In genomic region chr11:10309163-10310093, GRCh38 we compare ENCODE assay signal across 8 cellular contexts. TPM values are rescaled to one million over a fixed set of nuclear protein-coding genes. Genes with fewer than 3 reads are reported as not detected.
DNase-seq lines count a peak whose midpoint lies in the region; ATAC-seq, FAIRE-seq and TF ChIP-seq lines count a peak whose summit lies in the region.

No MANE protein-coding gene starts in this region.

- DNase-seq in cardiac muscle cell (ENCODE audit: low read depth in 1 of 2, low spot score in 1 of 2) (peak in 1 of 2 donors; percentile 91), cardiac septum (ENCODE audit: low spot score) (no peak), K562 (ENCODE audit: extremely low read depth in 1 of 4, low spot score in 3 of 4) (peak; percentile 41 to 49 (median 42)), left lung (peak; percentile 74 to 86), T-helper 17 cell (no peak), islet precursor cell (no peak)
- DNase-seq in activated naive CD4-positive, alpha-beta T cell treated with anti-CD3 and anti-CD28 coated beads, Interleukin-2, amount 50 U/mL, for 16 hours: no peak

- H3K27ac ChIP-seq in cardiac muscle cell (peak overlapping the region; percentile 46), K562 (ENCODE audit: extremely low read depth, low read depth, low read length) (no peak overlapping the region), left lung (peak overlapping the region; percentile 5 to 94)

- no peak overlapping the region for H3K4me3 ChIP-seq in cardiac muscle cell
- H3K4me3 ChIP-seq in K562: no peak overlapping the region
- no peak overlapping the region for H3K4me3 ChIP-seq in left lung

- intact Hi-C loops in cardiac septum (cut with DNase I): loop anchor here (2.0 to 5.0 kb wide), 4 partner anchors 43 to 447 kb away; no protein-coding TSS in a partner anchor
- intact Hi-C loops in K562 (cut with micrococcal nuclease): loop anchor here (2.0 to 10.0 kb wide), 5 partner anchors 205 to 697 kb away; no protein-coding TSS in a partner anchor
- intact Hi-C loops in left lung (cut with DNase I): loop anchor here (5.0 to 10.0 kb wide), 3 partner anchors 102 to 555 kb away; no protein-coding TSS in a partner anchor

- WGBS in K562 (ENCODE audit: insufficient coverage, low coverage, missing lambda C conversion rate): 11% methylated on average over 12 of the region's 12 CpGs

- no peaks in the 10 kb centered on the region for H3K36me3 Mint-ChIP-seq in T-helper 17 cell (ENCODE audit: low read depth)

- no peak overlapping the region for H3K9ac ChIP-seq in K562 (ENCODE audit: insufficient read depth in 1 of 2, low read depth in 2 of 2, low read length in 2 of 2)

- POLR2A ChIA-PET in K562 (lab: Yijun Ruan, JAX): interaction anchor here (0.5 to 1.5 kb wide), 6 partner anchors 102 to 1638 kb away, joined by 3 to 4 read pairs (median 3); no protein-coding TSS in a partner anchor

- no peak overlapping the region; the same call in 1 of the 2 replicates for H3K4me2 ChIP-seq in K562 (ENCODE audit: insufficient read depth, low read length)

- peak; percentile 70 for FAIRE-seq in K562 (lab: Jason Lieb, UNC)

- no peaks in the 10 kb centered on the region for H4K20me1 ChIP-seq in K562 (replicated peaks; ENCODE audit: control insufficient read depth, insufficient read depth, low read length)

- H2AFZ ChIP-seq in K562 (ENCODE audit: low read depth, low read length): no peak overlapping the region

- CTCF ChIA-PET in K562 (lab: Yijun Ruan, JAX; ENCODE audit: low intra/inter-chr PET ratio): interaction anchor here (1.2 kb wide), 1 partner anchor 552 kb away, joined by 3 read pairs; no protein-coding TSS in a partner anchor

- H3K27ac Mint-ChIP-seq in T-helper 17 cell: no peak overlapping the region

- no peak for TF ChIP-seq POLR2A in K562 (conservative IDR thresholded peaks at IDR 0.05)

- TF ChIP-seq EP300 in K562 (IDR thresholded peaks at IDR 0.05; ENCODE audit: low read length): no peak; the same call in 1 of the 2 replicates

- ATAC-seq in K562 (no peak), left lung (peak; percentile 23), T-helper 17 cell (no peak), GM18519 (IDR thresholded peaks at IDR 0.05; ENCODE audit: low FRiP score, unreplicated experiment) (no peak)

- no peaks in the 10 kb centered on the region for H3K36me3 ChIP-seq in cardiac muscle cell
- no peaks in the 10 kb centered on the region for H3K36me3 ChIP-seq in K562 (ENCODE audit: control insufficient read depth, insufficient read depth, low read length)
- H3K36me3 ChIP-seq in left lung: peaks cover 0 to 14% of the 10 kb centered on the region in 2 donors

- no peak overlapping the region for H3K4me3 Mint-ChIP-seq in T-helper 17 cell

- in situ Hi-C loops in K562 (cut with MboI): loop anchor here (10.0 to 25.0 kb wide), 2 partner anchors 447 to 545 kb away; no protein-coding TSS in a partner anchor

- no peaks in the 10 kb centered on the region for H3K9me1 ChIP-seq in K562 (ENCODE audit: control insufficient read depth, insufficient read depth, low read length)

- peaks cover 15% of the 10 kb centered on the region for H3K4me1 ChIP-seq in cardiac muscle cell (ENCODE audit: low read depth)
- H3K4me1 ChIP-seq in K562 (replicated peaks in 1 of 2; ENCODE audit: control insufficient read depth in 2 of 2, insufficient read depth in 2 of 2, low read length in 2 of 2): peaks cover 15 to 33% of the 10 kb centered on the region in 2 experiments
- peaks cover 15 to 54% of the 10 kb centered on the region in 2 donors for H3K4me1 ChIP-seq in left lung

- peaks cover 45% of the 10 kb centered on the region for H3K27me3 Mint-ChIP-seq in T-helper 17 cell

- TF ChIP-seq RAD21 in K562 (CRISPR knock-in tag; conservative IDR thresholded peaks at IDR 0.05 in 1 of 2, IDR thresholded peaks at IDR 0.05 in 1 of 2): no peak

- H3K27me3 ChIP-seq in cardiac muscle cell (no peaks in the 10 kb centered on the region), K562 (ENCODE audit: control insufficient read depth in 2 of 2, insufficient read depth in 2 of 2, low read length in 2 of 2) (peaks cover 0 to 1% of the 10 kb centered on the region in 2 experiments; a peak in 4 of 5 replicates), left lung (peaks cover 0 to 33% of the 10 kb centered on the region in 2 donors)

- BruUV-seq in K562 (replicated peaks; lab: Mats Ljungman, UMichigan): no TSS peak

- TF ChIP-seq CTCF in cardiac muscle cell (IDR thresholded peaks at IDR 0.05; ENCODE audit: low read depth, low read length): no peak
- no peak for TF ChIP-seq CTCF in K562 (IDR thresholded peaks at IDR 0.05 in 2 of 3, conservative IDR thresholded peaks at IDR 0.05 in 1 of 3; ENCODE audit: insufficient read depth in 2 of 3, low read depth in 1 of 3, low read length in 3 of 3)
- TF ChIP-seq CTCF in left lung (IDR thresholded peaks at IDR 0.05): no peak

- H3K9me3 ChIP-seq in cardiac muscle cell (ENCODE audit: low read depth): no peaks in the 10 kb centered on the region
- H3K9me3 ChIP-seq in K562 (replicated peaks; ENCODE audit: control insufficient read depth, insufficient read depth, low read depth, low read length): no peaks in the 10 kb centered on the region
- no peaks in the 10 kb centered on the region for H3K9me3 ChIP-seq in left lung
- H3K9me3 ChIP-seq in T-helper 17 cell (ENCODE audit: control insufficient read depth, low read length, poor library complexity, severe bottlenecking): no peaks in the 10 kb centered on the region

- peaks cover 28% of the 10 kb centered on the region for H3K4me1 Mint-ChIP-seq in T-helper 17 cell

- no peaks in the 10 kb centered on the region for H3K79me2 ChIP-seq in K562 (ENCODE audit: control insufficient read depth, insufficient read depth, low read length)

TF ChIP-seq in K562, 482 proteins besides CTCF, POLR2A, EP300 and RAD21 (continues in another document):
- no peak for TF ChIP-seq BDP1 (IDR thresholded peaks at IDR 0.05; ENCODE audit: insufficient read depth, insufficient read length)
- TF ChIP-seq SP1 (CRISPR knock-in tag; IDR thresholded peaks at IDR 0.05): no peak
- no peak for TF ChIP-seq ZNF143 (CRISPR knock-in tag; IDR thresholded peaks at IDR 0.05)

RNA-seq across cellular contexts. Expression of gene ADM, which starts 4.6 kb away (rescaled TPM):
- total RNA-seq in cardiac muscle cell (79.6 and 144 TPM in 2 replicates), cardiac septum (5.3 TPM), K562 (2014; rRNA removed) (not detected in 2 replicates), K562 (2014; rRNA removed; fragmentation: Illumina TruSeq; extraction: Trizol) (not detected in 2 replicates), K562 (2015; rRNA removed; fragmentation: Illumina TruSeq; extraction: Trizol) (not detected in 2 replicates), K562 (2021) (0.49 and 0.78 TPM in 2 replicates), left lung (10 to 100 TPM in 1 of 2 donors, 1 to 10 TPM in 1; 7.3 to 51.4 TPM), T-helper 17 cell (1 to 10 TPM in 1 of 2 donors, under 1 TPM in 1; 0.68 to 2.0 TPM)
- polyA plus RNA-seq in cardiac muscle cell (60.2 and 93.1 TPM in 2 replicates), K562 (2011; rRNA removed) (0.32 and 0.47 TPM in 2 replicates), K562 (2014; fragmentation: Illumina TruSeq; extraction: Trizol) (not detected in 2 replicates), K562 (2014; fragmentation: Nextera tagmentation; extraction: Ambion mirVana) (not detected), K562 (2014; rRNA removed) (0.20 and 0.23 TPM in 2 replicates)
- total RNA-seq in K562 (2011; cell fraction: chromatin; rRNA removed; ENCODE audit: low replicate concordance): 0.35 and 1.2 TPM in 2 replicates
- 0.39 and 1.7 TPM in 2 replicates for total RNA-seq in K562 (2011; cell fraction: nucleolus; rRNA removed)
- 0.46 and 1.0 TPM in 2 replicates for total RNA-seq in K562 (2011; cell fraction: nucleoplasm; rRNA removed)
- 0.25 and 0.59 TPM in 2 replicates for polyA plus RNA-seq in K562 (2011; cell fraction: cytosol; rRNA removed)
- 0.63 and 1.0 TPM in 2 replicates for polyA plus RNA-seq in K562 (2011; cell fraction: nucleus; rRNA removed)
- 0.21 and 0.30 TPM in 2 replicates for polyA plus RNA-seq in K562 (2012)
- polyA minus RNA-seq in K562 (2011; rRNA and poly(A)+ RNA removed): not detected in 2 replicates
- 0.67 and 0.73 TPM in 2 replicates for polyA minus RNA-seq in K562 (2011; cell fraction: cytosol; rRNA and poly(A)+ RNA removed)
- 0.40 and 0.89 TPM in 2 replicates for polyA minus RNA-seq in K562 (2011; cell fraction: nucleus; rRNA and poly(A)+ RNA removed)

RNA-seq across cellular contexts. Expression of gene SBF2, which starts 15.4 kb away (rescaled TPM):
- 22.0 and 32.3 TPM in 2 replicates for total RNA-seq in cardiac muscle cell
- polyA plus RNA-seq in cardiac muscle cell: 13.3 and 21.0 TPM in 2 replicates
- 27.9 TPM for total RNA-seq in cardiac septum
- 16.7 and 43.2 TPM in 2 replicates for total RNA-seq in K562 (2011; cell fraction: chromatin; rRNA removed; ENCODE audit: low replicate concordance)
- total RNA-seq in K562 (2011; cell fraction: nucleolus; rRNA removed): 6.5 and 8.8 TPM in 2 replicates
- 12.8 and 16.5 TPM in 2 replicates for total RNA-seq in K562 (2011; cell fraction: nucleoplasm; rRNA removed)
- 3.8 and 7.0 TPM in 2 replicates for total RNA-seq in K562 (2014; rRNA removed)
- 5.1 and 6.4 TPM in 2 replicates for total RNA-seq in K562 (2014; rRNA removed; fragmentation: Illumina TruSeq; extraction: Trizol)
- 5.4 and 5.9 TPM in 2 replicates for total RNA-seq in K562 (2015; rRNA removed; fragmentation: Illumina TruSeq; extraction: Trizol)
- 5.0 and 5.6 TPM in 2 replicates for total RNA-seq in K562 (2021)
- 6.0 and 9.5 TPM in 2 replicates for polyA plus RNA-seq in K562 (2011; rRNA removed)
- polyA plus RNA-seq in K562 (2011; cell fraction: cytosol; rRNA removed): 3.4 and 3.8 TPM in 2 replicates
- 6.9 and 7.2 TPM in 2 replicates for polyA plus RNA-seq in K562 (2011; cell fraction: nucleus; rRNA removed)
- polyA plus RNA-seq in K562 (2012): 2.8 and 3.2 TPM in 2 replicates
- polyA plus RNA-seq in K562 (2014; fragmentation: Illumina TruSeq; extraction: Trizol): 3.9 and 5.3 TPM in 2 replicates
- 1 to 10 TPM in 1 of 2 experiments, under 1 TPM in 1; 0.80 to 2.2 TPM for polyA plus RNA-seq in K562 (2014; fragmentation: Nextera tagmentation; extraction: Ambion mirVana)
- polyA plus RNA-seq in K562 (2014; rRNA removed): 2.7 and 3.4 TPM in 2 replicates
- 16.0 and 16.3 TPM in 2 replicates for polyA minus RNA-seq in K562 (2011; rRNA and poly(A)+ RNA removed)
- 5.3 and 8.2 TPM in 2 replicates for polyA minus RNA-seq in K562 (2011; cell fraction: cytosol; rRNA and poly(A)+ RNA removed)
- polyA minus RNA-seq in K562 (2011; cell fraction: nucleus; rRNA and poly(A)+ RNA removed): 10.0 and 14.9 TPM in 2 replicates
- 10 to 100 TPM; 25.7 to 34.0 TPM for total RNA-seq in left lung
- 10 to 100 TPM; 15.5 to 23.1 TPM for total RNA-seq in T-helper 17 cell

Comparison
In these comparisons a context has a peak if more than half of its experiments do, and no peak if none do; other contexts are left out.
1. DNase-seq: peak in K562 (4 of 4) and left lung (2 of 2); none in cardiac septum (single experiment), T-helper 17 cell (0 of 3), islet precursor cell (single experiment) and activated naive CD4-positive, alpha-beta T cell treated with anti-CD3 and anti-CD28 coated beads, Interleukin-2, amount 50 U/mL, for 16 hours (single experiment).